Comparison of ENCODE assay signal across 8 cellular contexts in the genomic region with DNA sequence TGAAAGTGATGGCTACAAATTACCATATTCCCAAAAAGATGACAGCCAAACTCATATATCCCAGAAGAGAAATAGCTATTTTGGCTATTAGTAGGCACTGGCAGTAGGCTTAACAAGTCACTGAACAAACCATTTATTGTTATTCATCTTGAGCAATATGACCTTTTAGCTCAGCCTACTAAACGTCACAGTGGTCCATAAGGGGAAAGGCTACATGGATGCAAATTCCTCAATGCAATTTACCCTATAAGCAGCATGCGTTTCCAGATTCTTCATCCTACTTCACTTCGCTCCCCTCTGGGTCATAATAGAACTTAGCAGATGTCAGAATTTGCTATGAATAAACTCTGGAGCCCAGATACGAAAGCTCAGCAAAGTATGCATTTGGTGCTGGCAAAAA.
A peak's percentile ranks its signal among the peaks of the same experiment; 100 is the strongest.
DNase-seq lines count a peak whose midpoint lies in the region; ATAC-seq and TF ChIP-seq lines count a peak whose summit lies in the region.
"Had no signal": no experiment of that assay in that cellular context is flagged by ENCODE, and none has a peak within 500 bp of the region (broad histone marks: within the 10 kb centered on the region; RNA-seq: fewer than 3 reads in every experiment).

No MANE protein-coding gene starts in this region.

- no peak for TF ChIP-seq CTCF in fibroblast of villous mesenchyme (IDR thresholded peaks at IDR 0.05; ENCODE audit: insufficient read depth, low read depth, low read length)

- peak overlapping the region; percentile 14 for H3K4me3 ChIP-seq in fibroblast of villous mesenchyme (ENCODE audit: low read depth, low read length)

- no peak for ATAC-seq in HG03045 (IDR thresholded peaks at IDR 0.05; ENCODE audit: unreplicated experiment)

- DNase-seq in HCEC 1CT, result peak; percentile 73
- peak; percentile 34 for DNase-seq in RPMI7951 (ENCODE audit: low read depth)
- peak; percentile 59 for DNase-seq in fibroblast of villous mesenchyme (ENCODE audit: low read depth)
- peak; percentile 41 for DNase-seq in stromal cell of bone marrow (ENCODE audit: low read depth)
- DNase-seq in DMS153 (lab: John Stamatoyannopoulos, UW), result no peak
- no peak for DNase-seq in NCI-H1694 (lab: John Stamatoyannopoulos, UW)
- DNase-seq: hypothalamus had no signal

Comparison
In these comparisons a context has a peak if more than half of its experiments do, and no peak if none do; other contexts are left out.
1. DNase-seq: peak in HCEC 1CT (single experiment), RPMI7951 (single experiment), fibroblast of villous mesenchyme (single experiment) and stromal cell of bone marrow (single experiment); none in DMS153 (single experiment) and NCI-H1694 (single experiment).